Comparison of ENCODE assay signal across 16 cellular contexts in the genomic region with DNA sequence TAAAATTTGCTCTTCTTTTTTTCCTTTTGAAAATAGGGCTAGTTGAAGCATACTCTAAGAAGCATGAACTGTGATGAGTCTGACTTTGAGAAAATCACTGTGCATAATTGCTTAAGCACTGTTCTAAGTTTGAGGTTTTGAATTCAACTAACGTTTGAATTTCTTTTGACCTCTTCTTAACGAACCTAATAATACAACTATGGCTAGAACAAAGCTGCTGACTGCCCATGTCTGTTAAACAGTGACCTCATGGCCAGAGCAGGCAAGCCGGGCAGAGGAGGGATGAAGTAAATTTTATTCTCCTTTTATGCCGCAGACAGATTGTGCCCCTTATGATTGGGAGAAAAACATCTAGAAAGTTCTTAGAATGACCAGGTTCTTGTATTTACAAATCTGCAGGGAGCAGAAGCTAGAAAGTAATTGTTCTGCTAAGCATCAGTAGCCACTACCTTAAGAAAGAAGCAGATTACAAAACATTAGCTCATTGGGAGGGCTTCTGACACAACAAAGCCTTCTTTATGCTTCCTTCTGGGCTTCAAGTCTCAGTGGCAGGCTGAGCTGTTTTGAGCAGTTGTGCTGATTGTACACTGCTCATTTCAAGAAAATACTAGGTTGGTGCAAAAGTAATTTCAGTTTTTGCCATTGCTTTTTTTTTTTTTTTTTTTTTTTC.
DNase-seq lines count a peak whose midpoint lies in the region; ATAC-seq, FAIRE-seq and TF ChIP-seq lines count a peak whose summit lies in the region.
"Had no signal": no experiment of that assay in that cellular context is flagged by ENCODE, and none has a peak within 500 bp of the region (broad histone marks: within the 10 kb centered on the region; RNA-seq: fewer than 3 reads in every experiment).

No MANE protein-coding gene starts in this region.

- H3K4me1 ChIP-seq in A549 (peaks cover 11% of the 10 kb centered on the region; the same call in 2 of the 3 replicates), ectodermal cell (ENCODE audit: control insufficient read depth, insufficient read depth, low read length) (no peaks in the 10 kb centered on the region)
- H3K4me1 ChIP-seq: uterus had no signal

- TF ChIP-seq CTCF in A549 (IDR thresholded peaks at IDR 0.05), result no peak

- H3K9me3 Mint-ChIP-seq in activated naive CD4-positive, alpha-beta T cell treated with anti-CD3 and anti-CD28 coated beads, Interleukin-2, amount 10 ng/mL, durations not matched to agents 7 days and 5 days, result no peaks in the 10 kb centered on the region
- H3K9me3 Mint-ChIP-seq: dendritic cell treated with granulocyte-macrophage colony-stimulating factor and Interleukin-4, amounts not matched to agents 40 ng/mL and 50 ng/mL, for 4 days had no signal

- H3K27me3 ChIP-seq in ectodermal cell (ENCODE audit: control insufficient read depth, insufficient read depth, low read length, poor library complexity, severe bottlenecking), result no peaks in the 10 kb centered on the region
- H3K27me3 ChIP-seq: uterus had no signal

- no peak for FAIRE-seq in A549 (lab: Jason Lieb, UNC)

- no peaks in the 10 kb centered on the region for H3K9me3 ChIP-seq in A549
- no peaks in the 10 kb centered on the region for H3K9me3 ChIP-seq in ectodermal cell (ENCODE audit: control insufficient read depth, low read length)
- H3K9me3 ChIP-seq: uterus had no signal

- peaks cover under 1% of the 10 kb centered on the region for H3K27me3 Mint-ChIP-seq in activated naive CD4-positive, alpha-beta T cell treated with anti-CD3 and anti-CD28 coated beads, Interleukin-2, amount 10 ng/mL, durations not matched to agents 7 days and 5 days

- no peaks in the 10 kb centered on the region for H3K4me1 Mint-ChIP-seq in activated naive CD4-positive, alpha-beta T cell treated with anti-CD3 and anti-CD28 coated beads, Interleukin-2, amount 10 ng/mL, durations not matched to agents 7 days and 5 days

- DNase-seq in A549 (ENCODE audit: low read depth in 1 of 2, low spot score in 1 of 2), result no peak
- DNase-seq in MV-4-11 (lab: John Stamatoyannopoulos, UW), result peak; percentile 50
- DNase-seq in medulla oblongata (ENCODE audit: extremely low spot score), result peak; percentile 87
- DNase-seq in HuH-7.5 (ENCODE audit: low spot score), result no peak
- DNase-seq in activated naive CD4-positive, alpha-beta T cell treated with anti-CD3 and anti-CD28 coated beads, Interleukin-2, amount 10 ng/mL, durations not matched to agents 7 days and 5 days, result no peak
- DNase-seq: activated CD4-positive, alpha-beta T cell treated with anti-CD3 and anti-CD28 coated beads, Interleukin-2, amount 50 U/mL, for 1 hour; activated gamma-delta T cell treated with Interleukin-2 at 50 U/mL for 16 hours; EL; NCI-H1436; NCI-H82; uterus had no signal

- TF ChIP-seq EP300 in A549 (IDR thresholded peaks at IDR 0.05), result no peak

- H3K4me2 ChIP-seq in A549, result no peak overlapping the region

- TF ChIP-seq RAD21 in A549 (conservative IDR thresholded peaks at IDR 0.05 in 1 of 2, IDR thresholded peaks at IDR 0.05 in 1 of 2), result no peak

- 78% methylated on average over 4 of the region's 4 CpGs for WGBS in A549 (ENCODE audit: missing lambda C conversion rate)
- 38 to 62% methylated on average over 4 of the region's 4 CpGs for WGBS in ectodermal cell, 2 experiments

- H3K27ac ChIP-seq in A549 (peak overlapping the region in 1 of 2 experiments; percentile 1; a peak in 1 of 6 replicates), ectodermal cell (ENCODE audit: insufficient read depth, low read depth, low read length, poor library complexity, severe bottlenecking) (peak overlapping the region; percentile 73)
- H3K27ac ChIP-seq: uterus had no signal

- peak; percentile 28 to 53; a peak in 3 of 6 replicates for ATAC-seq in A549
- ATAC-seq in HG02571 (IDR thresholded peaks at IDR 0.05; ENCODE audit: unreplicated experiment), result no peak
- no peak for ATAC-seq in HG02938 (IDR thresholded peaks at IDR 0.05; ENCODE audit: unreplicated experiment)

- H3K4me3 ChIP-seq in A549 (no peak overlapping the region), ectodermal cell (ENCODE audit: insufficient read depth, low read depth, low read length) (no peak overlapping the region)
- H3K4me3 ChIP-seq: skin epidermis, uterus had no signal

- H3K4me3 Mint-ChIP-seq in activated naive CD4-positive, alpha-beta T cell treated with anti-CD3 and anti-CD28 coated beads, Interleukin-2, amount 10 ng/mL, durations not matched to agents 7 days and 5 days, result no peak overlapping the region
- H3K4me3 Mint-ChIP-seq: dendritic cell treated with granulocyte-macrophage colony-stimulating factor and Interleukin-4, amounts not matched to agents 40 ng/mL and 50 ng/mL, for 4 days had no signal

- POLR2A ChIA-PET in A549 (lab: Yijun Ruan, JAX), result no interaction called here

- CTCF ChIA-PET in A549 (lab: Yijun Ruan, JAX), result interaction anchor here (0.6 to 3.4 kb wide), 12 partner anchors 8 to 617 kb away, joined by 3 to 23 read pairs (median 4); no protein-coding TSS in a partner anchor
- CTCF ChIA-PET in activated naive CD4-positive, alpha-beta T cell treated with anti-CD3 and anti-CD28 coated beads, Interleukin-2, amount 10 ng/mL, durations not matched to agents 7 days and 5 days (lab: Charles Lee), result interaction anchor here (0.9 to 2.0 kb wide), 2 partner anchors 9 to 205 kb away, joined by 4 to 9 read pairs; no protein-coding TSS in a partner anchor

- H3K36me3 ChIP-seq in ectodermal cell (ENCODE audit: control insufficient read depth, insufficient read depth, low read length), result no peaks in the 10 kb centered on the region
- H3K36me3 ChIP-seq: uterus had no signal

- H3K36me3 Mint-ChIP-seq in activated naive CD4-positive, alpha-beta T cell treated with anti-CD3 and anti-CD28 coated beads, Interleukin-2, amount 10 ng/mL, durations not matched to agents 7 days and 5 days, result no peaks in the 10 kb centered on the region

- no peak for TF ChIP-seq POLR2A in A549 (IDR thresholded peaks at IDR 0.05; ENCODE audit: low read length)

- no peak overlapping the region for H3K27ac Mint-ChIP-seq in activated naive CD4-positive, alpha-beta T cell treated with anti-CD3 and anti-CD28 coated beads, Interleukin-2, amount 10 ng/mL, durations not matched to agents 7 days and 5 days
- H3K27ac Mint-ChIP-seq: dendritic cell treated with granulocyte-macrophage colony-stimulating factor and Interleukin-4, amounts not matched to agents 40 ng/mL and 50 ng/mL, for 4 days had no signal

TF ChIP-seq in A549, 52 proteins besides CTCF, POLR2A, EP300 and RAD21:
- no peak for TF ChIP-seq KDM1A (IDR thresholded peaks at IDR 0.05; ENCODE audit: low read depth)
- no peak for TF ChIP-seq POLR2AphosphoS2 (conservative IDR thresholded peaks at IDR 0.05; ENCODE audit: low read length)
- TF ChIP-seq HOXB13 (CRISPR knock-in tag; IDR thresholded peaks at IDR 0.05; ENCODE audit: low read depth), result no peak
- TF ChIP-seq, protein P1, sequence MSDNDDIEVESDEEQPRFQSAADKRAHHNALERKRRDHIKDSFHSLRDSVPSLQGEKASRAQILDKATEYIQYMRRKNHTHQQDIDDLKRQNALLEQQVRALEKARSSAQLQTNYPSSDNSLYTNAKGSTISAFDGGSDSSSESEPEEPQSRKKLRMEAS (IDR thresholded peaks at IDR 0.05), result no peak
- no peak for TF ChIP-seq ZC3H11A (IDR thresholded peaks at IDR 0.05)
- TF ChIP-seq RCOR1 (IDR thresholded peaks at IDR 0.05; ENCODE audit: low read depth, low read length), result no peak
- TF ChIP-seq SMC3 (IDR thresholded peaks at IDR 0.05), result no peak
- no peak for TF ChIP-seq CHD2 (IDR thresholded peaks at IDR 0.05; ENCODE audit: low read length, partially characterized antibody)
- TF ChIP-seq JUNB (IDR thresholded peaks at IDR 0.05), result no peak

Comparison
In these comparisons a context has a peak if more than half of its experiments do, and no peak if none do; other contexts are left out.
1. ATAC-seq: peak in A549 (2 of 2); none in HG02571 (single experiment) and HG02938 (single experiment).
2. DNase-seq: peak in MV-4-11 (single experiment) and medulla oblongata (single experiment); none in A549 (0 of 2), HuH-7.5 (single experiment) and activated naive CD4-positive, alpha-beta T cell treated with anti-CD3 and anti-CD28 coated beads, Interleukin-2, amount 10 ng/mL, durations not matched to agents 7 days and 5 days (single experiment).